ENCODE assay signal across 22 cellular contexts in genomic region chr4:158025131-158025530, GRCh38.
A peak's percentile ranks its signal among the peaks of the same experiment; 100 is the strongest.
DNase-seq lines count a peak whose midpoint lies in the region; ATAC-seq and TF ChIP-seq lines count a peak whose summit lies in the region.
"Had no signal": no experiment of that assay in that cellular context is flagged by ENCODE, and none has a peak within 500 bp of the region (broad histone marks: within the 10 kb centered on the region; RNA-seq: fewer than 3 reads in every experiment).

No MANE protein-coding gene starts in this region.

- TF ChIP-seq CTCF in HFFc6 (IDR thresholded peaks at IDR 0.05) (no peak), RWPE1 (conservative IDR thresholded peaks at IDR 0.05; ENCODE audit: low read depth) (no peak), progenitor cell of endocrine pancreas (IDR thresholded peaks at IDR 0.05; ENCODE audit: unreplicated experiment) (no peak)

- ATAC-seq in HG02763 (IDR thresholded peaks at IDR 0.05; ENCODE audit: unreplicated experiment): no peak
- ATAC-seq: left colon; natural killer cell treated with Interleukin-12 subunit alpha and Interleukin-12 subunit beta and Interleukin-15 and Interleukin-18, amount 100 ng/mL, for 72 hours had no signal

- POLR2A ChIA-PET in RWPE1 (lab: Yijun Ruan, JAX; ENCODE audit: low non-redundant PET): no interaction called here

- H3K4me1 Mint-ChIP-seq in HFFc6 (ENCODE audit: low read depth) (peaks cover 39% of the 10 kb centered on the region), progenitor cell of endocrine pancreas (ENCODE audit: low read depth) (peaks cover 12% of the 10 kb centered on the region)

- H3K27me3 Mint-ChIP-seq in HFFc6 (ENCODE audit: insufficient read depth) (no peaks in the 10 kb centered on the region; the same call in none of the 2 replicates), progenitor cell of endocrine pancreas (no peaks in the 10 kb centered on the region)
- H3K27me3 Mint-ChIP-seq: natural killer cell treated with Interleukin-12 subunit alpha and Interleukin-12 subunit beta and Interleukin-15 and Interleukin-18, amount 100 ng/mL, for 72 hours; stimulated activated naive CD8-positive, alpha-beta T cell treated with anti-CD3 and anti-CD28 coated beads, Interleukin-15, Interleukin-2, amounts not matched to agents 100 ng/mL and 50 ng/mL, for 24 hours had no signal

- peaks cover 12% of the 10 kb centered on the region for H3K9me3 Mint-ChIP-seq in HFFc6
- H3K9me3 Mint-ChIP-seq in progenitor cell of endocrine pancreas (ENCODE audit: low read depth): peaks cover 20% of the 10 kb centered on the region

- in situ Hi-C loops in ACHN (cut with HindIII; ENCODE audit: low pct_ligation_motif_present, low pct_unique_long_range_greater_than_20kb, low sequenced_read_pairs): no loop called here

- CTCF ChIA-PET in RWPE1 (lab: Yijun Ruan, JAX): no interaction called here

- DNase-seq in ACHN (peak; percentile 13), HFFc6 (peak; percentile 40), RWPE1 (ENCODE audit: low spot score) (peak; percentile 50), glomerular visceral epithelial cell (ENCODE audit: extremely low spot score) (peak; percentile 64), progenitor cell of endocrine pancreas (ENCODE audit: low spot score, unreplicated experiment) (no peak), pons (ENCODE audit: low spot score) (no peak), DMS79 treated with DMSO at 0.1 percent for 48 hours (lab: John Stamatoyannopoulos, UW) (no peak)
- DNase-seq: activated CD4-positive, alpha-beta T cell treated with anti-CD3 and anti-CD28 coated beads, Interleukin-2, amount 50 U/mL, for 4 hours; activated gamma-delta T cell; DMS153; left colon; midbrain; NCI-H1105; NCI-H510A treated with DMSO at 0.1 percent for 48 hours; small intestine; stimulated activated CD4-positive, alpha-beta T cell treated with anti-CD3 and anti-CD28 coated beads, Interleukin-4, amount 100 ng/mL, for 1 hour had no signal

- H3K36me3 Mint-ChIP-seq in HFFc6 (ENCODE audit: low read depth) (peaks cover 12% of the 10 kb centered on the region), progenitor cell of endocrine pancreas (ENCODE audit: insufficient read depth) (peaks cover 1% of the 10 kb centered on the region)

- no peak overlapping the region for H3K27ac ChIP-seq in RWPE1
- H3K27ac ChIP-seq: SJSA1, tibial nerve had no signal

- no peak overlapping the region for H3K27ac Mint-ChIP-seq in HFFc6
- H3K27ac Mint-ChIP-seq in progenitor cell of endocrine pancreas: no peak overlapping the region
- H3K27ac Mint-ChIP-seq: natural killer cell treated with Interleukin-12 subunit alpha and Interleukin-12 subunit beta and Interleukin-15 and Interleukin-18, amount 100 ng/mL, for 72 hours; stimulated activated naive CD8-positive, alpha-beta T cell treated with anti-CD3 and anti-CD28 coated beads, Interleukin-15, Interleukin-2, amounts not matched to agents 100 ng/mL and 50 ng/mL, for 24 hours; T-helper 1 cell treated with Interleukin-12 subunit alpha and Interleukin-12 subunit beta and Interleukin-4 antibody, amounts not matched to agents 30 μg/mL and 1 μg/mL, for 36 hours had no signal

- H3K4me3 Mint-ChIP-seq in HFFc6 (no peak overlapping the region), progenitor cell of endocrine pancreas (ENCODE audit: low read depth) (no peak overlapping the region)
- H3K4me3 Mint-ChIP-seq: natural killer cell treated with Interleukin-12 subunit alpha and Interleukin-12 subunit beta and Interleukin-15 and Interleukin-18, amount 100 ng/mL, for 72 hours; stimulated activated naive CD8-positive, alpha-beta T cell treated with anti-CD3 and anti-CD28 coated beads, Interleukin-15, Interleukin-2, amounts not matched to agents 100 ng/mL and 50 ng/mL, for 24 hours; T-helper 1 cell treated with Interleukin-12 subunit alpha and Interleukin-12 subunit beta and Interleukin-4 antibody, amounts not matched to agents 30 μg/mL and 1 μg/mL, for 36 hours had no signal

Comparison
In these comparisons a context has a peak if more than half of its experiments do, and no peak if none do; other contexts are left out.
1. DNase-seq: peak in ACHN (single experiment), HFFc6 (single experiment), RWPE1 (single experiment) and glomerular visceral epithelial cell (single experiment); none in progenitor cell of endocrine pancreas (single experiment), pons (single experiment) and DMS79 treated with DMSO at 0.1 percent for 48 hours (single experiment).